ENCODE assay signal across 8 cellular contexts in genomic region chr9:91191443-91192378, GRCh38.
DNase-seq lines count a peak whose midpoint lies in the region; ATAC-seq and TF ChIP-seq lines count a peak whose summit lies in the region.

No MANE protein-coding gene starts in this region.

- H2BK120ac ChIP-seq in mesenchymal stem cell (ENCODE audit: low read depth, low read length) = peak overlapping the region; percentile 77

- no peak overlapping the region for H3K23ac ChIP-seq in mesenchymal stem cell (ENCODE audit: low read length in 2 of 2)

- H3K4me3 ChIP-seq in heart right ventricle (peak overlapping the region in 2 of 10 donors; percentile 49 to 58), mesenchymal stem cell (ENCODE audit: insufficient read depth in 1 of 2, low read depth in 1 of 2, low read length in 2 of 2) (no peak overlapping the region), aorta (ENCODE audit: low read length in 2 of 2) (no peak overlapping the region)

- H2BK5ac ChIP-seq in mesenchymal stem cell (ENCODE audit: low read depth, low read length, poor library complexity, severe bottlenecking) = no peak overlapping the region

- H3K4me1 ChIP-seq in heart right ventricle (peaks cover 0 to 67% (median 46%) of the 10 kb centered on the region in 9 donors), mesenchymal stem cell (ENCODE audit: control insufficient read depth, insufficient read depth, low read depth, low read length) (peaks cover 37% of the 10 kb centered on the region), aorta (ENCODE audit: control insufficient read depth in 1 of 2, insufficient read depth in 2 of 2, low read length in 2 of 2) (no peaks in the 10 kb centered on the region)

- peak overlapping the region; percentile 81 for H4K91ac ChIP-seq in mesenchymal stem cell (ENCODE audit: low read length)

- TF ChIP-seq CTCF in heart right ventricle (IDR thresholded peaks at IDR 0.05) = no peak
- TF ChIP-seq CTCF in VCaP (conservative IDR thresholded peaks at IDR 0.05) = no peak

- H2BK15ac ChIP-seq in mesenchymal stem cell (ENCODE audit: low read depth, poor library complexity, severe bottlenecking) = peak overlapping the region; percentile 23

- H3K27ac ChIP-seq in heart right ventricle = peak overlapping the region; percentile 90 to 100 (median 98)
- H3K27ac ChIP-seq in VCaP = peak overlapping the region; percentile 81
- no peak overlapping the region for H3K27ac ChIP-seq in mesenchymal stem cell (ENCODE audit: low read length, poor library complexity, severe bottlenecking)
- H3K27ac ChIP-seq in aorta (ENCODE audit: low read depth in 1 of 2, low read length in 2 of 2) = peak overlapping the region; percentile 48 to 92

- intact Hi-C loops in heart right ventricle (cut with DNase I) = loop anchor here (2.0 to 10.0 kb wide), 15 partner anchors 63 to 269 kb away; partner anchors contain the start of genes NFIL3 (in 4 of the 10) and AUH (in 3 of the 10)
- intact Hi-C loops in Right ventricle myocardium inferior (cut with DNase I) = loop anchor here (2.0 to 5.0 kb wide), 4 partner anchors 74 to 231 kb away; partner anchors contain the start of genes AUH and NFIL3
- intact Hi-C loops in aorta (cut with DNase I) = loop anchor here (2.0 to 10.0 kb wide), 9 partner anchors 74 to 1187 kb away; partner anchors contain the start of genes NFIL3 (in 2 of the 2) and AUH (in 1 of the 2)

- H3K18ac ChIP-seq in mesenchymal stem cell (ENCODE audit: low read depth in 1 of 2, low read length in 2 of 2) = peak overlapping the region; percentile 34 to 85

- H2BK12ac ChIP-seq in mesenchymal stem cell (ENCODE audit: low read length in 2 of 2) = peak overlapping the region; percentile 87 to 97

- no peak overlapping the region for H3K4me2 ChIP-seq in mesenchymal stem cell (ENCODE audit: low read length, poor library complexity, severe bottlenecking)

- H4K8ac ChIP-seq in mesenchymal stem cell (ENCODE audit: low read length) = peak overlapping the region; percentile 76

- H3K27me3 ChIP-seq in heart right ventricle (no peaks in the 10 kb centered on the region), mesenchymal stem cell (ENCODE audit: control insufficient read depth in 1 of 2, insufficient read depth in 1 of 2, low read length in 2 of 2) (no peaks in the 10 kb centered on the region), aorta (ENCODE audit: control insufficient read depth in 1 of 2, insufficient read depth in 2 of 2, low read length in 1 of 2) (no peaks in the 10 kb centered on the region)

- H3K14ac ChIP-seq in mesenchymal stem cell (ENCODE audit: low read length in 2 of 2) = peak overlapping the region in 1 of 2 experiments; percentile 6

- 77 to 80% methylated on average over 18 of the region's 18 CpGs for WGBS in heart right ventricle, 2 donors
- WGBS in mesenchymal stem cell = 81% methylated on average over 18 of the region's 18 CpGs
- 76 to 77% methylated on average over 18 of the region's 18 CpGs for WGBS in aorta, 2 donors

- DNase-seq in heart right ventricle = no peak
- DNase-seq in Right ventricle myocardium inferior (ENCODE audit: missing footprints) = no peak
- no peak for DNase-seq in mesenchymal stem cell
- DNase-seq in aorta = no peak
- no peak for DNase-seq in NCI-H128 (lab: John Stamatoyannopoulos, UW; ENCODE audit: unreplicated experiment)
- no peak for DNase-seq in NCI-H1436 (lab: John Stamatoyannopoulos, UW)

- no peaks in the 10 kb centered on the region for H3K79me1 ChIP-seq in mesenchymal stem cell (replicated peaks; ENCODE audit: low read length, poor library complexity, severe bottlenecking)

- no peak overlapping the region for H2AFZ ChIP-seq in mesenchymal stem cell (ENCODE audit: low read depth, low read length)

- peak overlapping the region; percentile 98 for H3K9ac ChIP-seq in mesenchymal stem cell (ENCODE audit: low read length)

- peak overlapping the region; percentile 45 for H2AK5ac ChIP-seq in mesenchymal stem cell (ENCODE audit: low read length, severe bottlenecking)

- ATAC-seq in heart right ventricle = no peak
- no peak for ATAC-seq in Right ventricle myocardium inferior
- no peak for ATAC-seq in aorta (ENCODE audit: low FRiP score)
- no peak for ATAC-seq in HG02840 (IDR thresholded peaks at IDR 0.05; ENCODE audit: low FRiP score, unreplicated experiment)

- H3K36me3 ChIP-seq in heart right ventricle = no peaks in the 10 kb centered on the region
- H3K36me3 ChIP-seq in mesenchymal stem cell (ENCODE audit: control insufficient read depth in 1 of 2, insufficient read depth in 2 of 2, low read depth in 1 of 2, low read length in 2 of 2) = no peaks in the 10 kb centered on the region
- H3K36me3 ChIP-seq in aorta (ENCODE audit: control insufficient read depth in 1 of 2, insufficient read depth in 2 of 2, low read length in 1 of 2) = no peaks in the 10 kb centered on the region

- peak overlapping the region; percentile 17 to 54 for H3K4ac ChIP-seq in mesenchymal stem cell (ENCODE audit: low read depth in 1 of 2, low read length in 2 of 2)

- peaks cover 0 to 4% (median 0%) of the 10 kb centered on the region in 11 donors for H3K9me3 ChIP-seq in heart right ventricle
- peaks cover 2% of the 10 kb centered on the region for H3K9me3 ChIP-seq in mesenchymal stem cell (ENCODE audit: control insufficient read depth, low read length)
- H3K9me3 ChIP-seq in aorta (ENCODE audit: control insufficient read depth, low read length) = no peaks in the 10 kb centered on the region
